17 cellular contexts compared by ENCODE assay signal in the genomic region with DNA sequence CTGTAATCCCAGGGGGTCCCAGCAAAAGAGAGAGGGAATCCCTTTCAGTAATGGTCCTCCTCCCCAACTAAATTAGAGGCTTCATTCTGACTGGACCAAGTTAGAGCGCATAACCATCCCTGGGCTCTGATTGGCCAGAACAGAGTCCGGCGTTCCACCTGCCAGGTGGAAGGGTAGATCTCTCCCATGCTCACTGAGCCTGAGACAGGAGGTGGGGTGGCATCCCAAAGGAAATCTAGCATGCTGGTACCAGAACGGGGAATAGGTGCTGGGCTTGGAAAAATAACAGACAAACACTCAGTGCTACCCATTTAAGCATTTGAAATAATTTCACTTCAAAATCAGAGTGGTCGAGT. TPM values are rescaled to one million over a fixed set of nuclear protein-coding genes. Genes with fewer than 3 reads are reported as not detected.
A peak's percentile ranks its signal among the peaks of the same experiment; 100 is the strongest.
DNase-seq lines count a peak whose midpoint lies in the region; ATAC-seq, FAIRE-seq and TF ChIP-seq lines count a peak whose summit lies in the region.
"Had no signal": no experiment of that assay in that cellular context is flagged by ENCODE, and none has a peak within 500 bp of the region (broad histone marks: within the 10 kb centered on the region; RNA-seq: fewer than 3 reads in every experiment).

No MANE protein-coding gene starts in this region.

- POLR2A ChIA-PET in GM12878 (lab: Charles Lee), result interaction anchor here (1.6 to 1.8 kb wide), 3 partner anchors 23 to 184 kb away, joined by 5 to 10 read pairs (median 6); no protein-coding TSS in a partner anchor
- POLR2A ChIA-PET in HEK293T (lab: Yijun Ruan, JAX), result no interaction called here

- no peaks in the 10 kb centered on the region for H4K20me1 ChIP-seq in GM12878 (ENCODE audit: control insufficient read depth, insufficient read depth)

- H3K9ac ChIP-seq in GM12878 (ENCODE audit: control insufficient read depth, insufficient read depth, low read length), result peak overlapping the region; percentile 64

- H3K4me2 ChIP-seq in GM12878 (ENCODE audit: control insufficient read depth, insufficient read depth), result peak overlapping the region; percentile 84

- H3K79me2 ChIP-seq in GM12878 (ENCODE audit: control insufficient read depth, insufficient read depth, low read length), result no peaks in the 10 kb centered on the region

- WGBS in GM12878 (ENCODE audit: insufficient coverage, insufficient replicate concordance, low lambda C conversion rate, missing lambda C conversion rate), result 14% methylated on average over 5 of the region's 5 CpGs

- in situ Hi-C loops in GM12878 (cut with MboI), result no loop called here

- peak overlapping the region; percentile 43 for H3K4me3 ChIP-seq in GM12878
- H3K4me3 ChIP-seq: breast epithelium, dorsolateral prefrontal cortex, tibial artery had no signal

- SMC1A ChIA-PET in GM12878 (lab: Charles Lee; ENCODE audit: uncharacterized antibody, unreplicated experiment), result interaction anchor here (0.7 to 3.4 kb wide), 7 partner anchors 14 to 39 kb away, joined by 3 to 28 read pairs (median 7); a partner anchor contains a TSS

- no peak for TF ChIP-seq CTCF in GM12878 (IDR thresholded peaks at IDR 0.05 in 2 of 3, conservative IDR thresholded peaks at IDR 0.05 in 1 of 3; ENCODE audit: control insufficient read depth in 2 of 3, extremely low read depth in 1 of 3, insufficient read depth in 1 of 3, low read depth in 3 of 3, low read length in 3 of 3)

- no peak for DNase-seq in GM12878 (ENCODE audit: low read depth, low spot score)
- no peak for DNase-seq in HEK293T (ENCODE audit: extremely low spot score)
- DNase-seq in HCEC 1CT, result no peak
- DNase-seq: activated T-cell treated with anti-CD3 and anti-CD28 coated beads, Interleukin-2, amount 50 U/mL, for 4 hours; DMS53; dorsolateral prefrontal cortex; Kasumi-1; Right ventricle myocardium superior; stimulated activated CD4-positive, alpha-beta T cell treated with anti-CD3 and anti-CD28 coated beads, Interleukin-2, amount 100 ng/mL, for 48 hours; T-helper 9 cell; tibial artery had no signal

- peaks cover 36% of the 10 kb centered on the region for H3K4me1 ChIP-seq in GM12878 (ENCODE audit: control insufficient read depth, insufficient read depth, low read length)
- H3K4me1 ChIP-seq: breast epithelium, tibial artery had no signal

- no TSS peak for BruUV-seq in GM12878 (replicated peaks; lab: Mats Ljungman, UMichigan)

- H2AFZ ChIP-seq in GM12878 (ENCODE audit: control insufficient read depth, low read depth, low read length), result peak overlapping the region; percentile 65

- no peaks in the 10 kb centered on the region for H3K27me3 ChIP-seq in GM12878 (replicated peaks in 1 of 2; ENCODE audit: control insufficient read depth in 2 of 2, insufficient read depth in 2 of 2, low read length in 1 of 2)
- H3K27me3 ChIP-seq: breast epithelium had no signal

- CTCF ChIA-PET in GM12878 (lab: Yijun Ruan, JAX), result interaction anchor here (1.1 to 3.2 kb wide), 4 partner anchors 11 to 40 kb away, joined by 4 to 12 read pairs (median 6); no protein-coding TSS in a partner anchor
- CTCF ChIA-PET in HEK293T (lab: Yijun Ruan, JAX), result no interaction called here

- FAIRE-seq in GM12878 (lab: Jason Lieb, UNC), result no peak

- RAD21 ChIA-PET in GM12878 (lab: Charles Lee; ENCODE audit: unreplicated experiment), result interaction anchor here (1.0 to 2.5 kb wide), 5 partner anchors 14 to 106 kb away, joined by 3 to 23 read pairs (median 14); a partner anchor contains a TSS

- H3K36me3 ChIP-seq in GM12878 (ENCODE audit: control insufficient read depth in 2 of 2, insufficient read depth in 2 of 2, low read length in 1 of 2), result no peaks in the 10 kb centered on the region
- H3K36me3 ChIP-seq: breast epithelium, tibial artery had no signal

- ATAC-seq in GM18858 (IDR thresholded peaks at IDR 0.05; ENCODE audit: unreplicated experiment), result peak; percentile 9
- ATAC-seq in GM19455 (IDR thresholded peaks at IDR 0.05; ENCODE audit: unreplicated experiment), result peak; percentile 22
- peak; percentile 15 for ATAC-seq in HG03025 (IDR thresholded peaks at IDR 0.05; ENCODE audit: low FRiP score, unreplicated experiment)
- ATAC-seq in GM12878, result no peak
- ATAC-seq in GM18498 (IDR thresholded peaks at IDR 0.05; ENCODE audit: unreplicated experiment), result no peak

- TF ChIP-seq POLR2A in GM12878 (IDR thresholded peaks at IDR 0.05; ENCODE audit: low read depth, low read length), result no peak

- intact Hi-C loops in GM12878 (cut with micrococcal nuclease; ENCODE audit: unreplicated experiment), result loop anchor here (1.0 to 2.0 kb wide), 3 partner anchors 23 to 43 kb away; no protein-coding TSS in a partner anchor

- no peak for TF ChIP-seq RAD21 in GM12878 (IDR thresholded peaks at IDR 0.05; ENCODE audit: insufficient read depth, low read depth, low read length)

- peak overlapping the region; percentile 96 for H3K27ac ChIP-seq in GM12878 (ENCODE audit: control insufficient read depth, insufficient read depth)
- H3K27ac ChIP-seq: breast epithelium, C4-2B, tibial artery had no signal

- H3K9me3 ChIP-seq in GM12878 (replicated peaks; ENCODE audit: control insufficient read depth, insufficient read depth, low read length), result peaks cover 22% of the 10 kb centered on the region

- no peak for TF ChIP-seq EP300 in GM12878 (IDR thresholded peaks at IDR 0.05; ENCODE audit: borderline replicate concordance in 1 of 2, control insufficient read depth in 1 of 2, low read depth in 2 of 2, low read length in 2 of 2)

TF ChIP-seq in GM12878, 131 proteins besides CTCF, POLR2A, EP300 and RAD21 (continues in another document):
- TF ChIP-seq, protein P1, sequence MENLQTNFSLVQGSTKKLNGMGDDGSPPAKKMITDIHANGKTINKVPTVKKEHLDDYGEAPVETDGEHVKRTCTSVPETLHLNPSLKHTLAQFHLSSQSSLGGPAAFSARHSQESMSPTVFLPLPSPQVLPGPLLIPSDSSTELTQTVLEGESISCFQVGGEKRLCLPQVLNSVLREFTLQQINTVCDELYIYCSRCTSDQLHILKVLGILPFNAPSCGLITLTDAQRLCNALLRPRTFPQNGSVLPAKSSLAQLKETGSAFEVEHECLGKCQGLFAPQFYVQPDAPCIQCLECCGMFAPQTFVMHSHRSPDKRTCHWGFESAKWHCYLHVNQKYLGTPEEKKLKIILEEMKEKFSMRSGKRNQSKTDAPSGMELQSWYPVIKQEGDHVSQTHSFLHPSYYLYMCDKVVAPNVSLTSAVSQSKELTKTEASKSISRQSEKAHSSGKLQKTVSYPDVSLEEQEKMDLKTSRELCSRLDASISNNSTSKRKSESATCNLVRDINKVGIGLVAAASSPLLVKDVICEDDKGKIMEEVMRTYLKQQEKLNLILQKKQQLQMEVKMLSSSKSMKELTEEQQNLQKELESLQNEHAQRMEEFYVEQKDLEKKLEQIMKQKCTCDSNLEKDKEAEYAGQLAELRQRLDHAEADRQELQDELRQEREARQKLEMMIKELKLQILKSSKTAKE (IDR thresholded peaks at IDR 0.05; ENCODE audit: low read depth, poor library complexity, severe bottlenecking), result peak; percentile 13
- TF ChIP-seq ZNF217 (IDR thresholded peaks at IDR 0.05), result peak; percentile 13; the same call in 1 of the 2 replicates
- no peak for TF ChIP-seq SIX5 (IDR thresholded peaks at IDR 0.05; ENCODE audit: low read depth, low read length, severe bottlenecking)
- TF ChIP-seq TBL1XR1 (IDR thresholded peaks at IDR 0.05; ENCODE audit: low read depth, low read length), result no peak
- TF ChIP-seq ATF7 (IDR thresholded peaks at IDR 0.05; ENCODE audit: low read depth), result 0 out of 2 replicates have a peak, but pooled peaks have one; percentile 7
- peak; percentile 80; the same call in 1 of the 2 replicates for TF ChIP-seq SMARCA5 (IDR thresholded peaks at IDR 0.05)

TF ChIP-seq in HEK293T, 16 proteins besides CTCF, POLR2A, EP300 and RAD21 (continues in another document):
- no peak for TF ChIP-seq CTBP1 (IDR thresholded peaks at IDR 0.05; ENCODE audit: borderline replicate concordance)
- no peak for TF ChIP-seq NFRKB (IDR thresholded peaks at IDR 0.05)
- TF ChIP-seq L3MBTL2 (conservative IDR thresholded peaks at IDR 0.05), result no peak
- TF ChIP-seq FOXK2 (IDR thresholded peaks at IDR 0.05), result no peak
- TF ChIP-seq SUZ12 (IDR thresholded peaks at IDR 0.05), result no peak
- TF ChIP-seq ZNF384 (IDR thresholded peaks at IDR 0.05), result no peak
- no peak for TF ChIP-seq BHLHE40 (IDR thresholded peaks at IDR 0.05; ENCODE audit: borderline replicate concordance)
- TF ChIP-seq ARNT (IDR thresholded peaks at IDR 0.05), result no peak
- TF ChIP-seq, protein P2, sequence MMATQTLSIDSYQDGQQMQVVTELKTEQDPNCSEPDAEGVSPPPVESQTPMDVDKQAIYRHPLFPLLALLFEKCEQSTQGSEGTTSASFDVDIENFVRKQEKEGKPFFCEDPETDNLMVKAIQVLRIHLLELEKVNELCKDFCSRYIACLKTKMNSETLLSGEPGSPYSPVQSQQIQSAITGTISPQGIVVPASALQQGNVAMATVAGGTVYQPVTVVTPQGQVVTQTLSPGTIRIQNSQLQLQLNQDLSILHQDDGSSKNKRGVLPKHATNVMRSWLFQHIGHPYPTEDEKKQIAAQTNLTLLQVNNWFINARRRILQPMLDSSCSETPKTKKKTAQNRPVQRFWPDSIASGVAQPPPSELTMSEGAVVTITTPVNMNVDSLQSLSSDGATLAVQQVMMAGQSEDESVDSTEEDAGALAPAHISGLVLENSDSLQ (IDR thresholded peaks at IDR 0.05), result no peak
- TF ChIP-seq FOXA1 (IDR thresholded peaks at IDR 0.05), result no peak
- no peak for TF ChIP-seq FOXM1 (IDR thresholded peaks at IDR 0.05; ENCODE audit: borderline replicate concordance)
- TF ChIP-seq TARDBP (IDR thresholded peaks at IDR 0.05), result no peak
- no peak for TF ChIP-seq HDGF (IDR thresholded peaks at IDR 0.05; ENCODE audit: borderline replicate concordance)
- TF ChIP-seq LEF1 (IDR thresholded peaks at IDR 0.05; ENCODE audit: borderline replicate concordance), result no peak
- no peak for TF ChIP-seq ELF4 (IDR thresholded peaks at IDR 0.05)

RNA-seq across cellular contexts. Expression of a gene that starts 21.0 kb away (rescaled TPM):
- total RNA-seq in GM12878 (2013; cell fraction: nucleolus; rRNA removed), result 84.1 and 97.9 TPM in 2 replicates
- total RNA-seq in GM12878 (2014; rRNA removed) (108 and 109 TPM in 2 replicates), GM12878 (2014; rRNA removed; fragmentation: Illumina TruSeq; extraction: Trizol) (77.8 and 78.8 TPM in 2 replicates), GM12878 (2021) (113 and 122 TPM in 2 replicates)
- 145 TPM for polyA plus RNA-seq in GM12878 (2011; ENCODE audit: low read depth)
- polyA plus RNA-seq in GM12878 (2011; rRNA removed) (89.1 and 123 TPM in 2 replicates), GM12878 (2014; fragmentation: Illumina TruSeq; extraction: Trizol) (78.5 and 94.8 TPM in 2 replicates), GM12878 (2014; fragmentation: Nextera tagmentation; extraction: Ambion mirVana) (10 to 100 TPM; 17.8 to 30.0 TPM), GM12878 (2014; rRNA removed) (95.6 and 99.0 TPM in 2 replicates), GM12878 (2016; fragmentation: Nextera tagmentation; extraction: Ambion mirVana) (10 to 100 TPM; 12.0 to 15.8 TPM)
- 153 and 156 TPM in 2 replicates for polyA plus RNA-seq in GM12878 (2011; cell fraction: cytosol; rRNA removed)
- polyA plus RNA-seq in GM12878 (2011; cell fraction: nucleus; rRNA removed), result 104 and 146 TPM in 2 replicates
- polyA plus RNA-seq in GM12878 (2012), result 192 and 193 TPM in 2 replicates
- 183 and 197 TPM in 2 replicates for polyA minus RNA-seq in GM12878 (2011; rRNA and poly(A)+ RNA removed)
- 46.8 and 47.3 TPM in 2 replicates for polyA minus RNA-seq in GM12878 (2011; cell fraction: cytosol; rRNA and poly(A)+ RNA removed)
- 43.9 and 58.9 TPM in 2 replicates for polyA minus RNA-seq in GM12878 (2011; cell fraction: nucleus; rRNA and poly(A)+ RNA removed)

Comparison
In these comparisons a context has a peak if more than half of its experiments do, and no peak if none do; other contexts are left out.
1. ATAC-seq: peak in GM18858 (single experiment), GM19455 (single experiment) and HG03025 (single experiment); none in GM12878 (single experiment) and GM18498 (single experiment).